ENCODE assay signal across 9 cellular contexts in the genomic region with DNA sequence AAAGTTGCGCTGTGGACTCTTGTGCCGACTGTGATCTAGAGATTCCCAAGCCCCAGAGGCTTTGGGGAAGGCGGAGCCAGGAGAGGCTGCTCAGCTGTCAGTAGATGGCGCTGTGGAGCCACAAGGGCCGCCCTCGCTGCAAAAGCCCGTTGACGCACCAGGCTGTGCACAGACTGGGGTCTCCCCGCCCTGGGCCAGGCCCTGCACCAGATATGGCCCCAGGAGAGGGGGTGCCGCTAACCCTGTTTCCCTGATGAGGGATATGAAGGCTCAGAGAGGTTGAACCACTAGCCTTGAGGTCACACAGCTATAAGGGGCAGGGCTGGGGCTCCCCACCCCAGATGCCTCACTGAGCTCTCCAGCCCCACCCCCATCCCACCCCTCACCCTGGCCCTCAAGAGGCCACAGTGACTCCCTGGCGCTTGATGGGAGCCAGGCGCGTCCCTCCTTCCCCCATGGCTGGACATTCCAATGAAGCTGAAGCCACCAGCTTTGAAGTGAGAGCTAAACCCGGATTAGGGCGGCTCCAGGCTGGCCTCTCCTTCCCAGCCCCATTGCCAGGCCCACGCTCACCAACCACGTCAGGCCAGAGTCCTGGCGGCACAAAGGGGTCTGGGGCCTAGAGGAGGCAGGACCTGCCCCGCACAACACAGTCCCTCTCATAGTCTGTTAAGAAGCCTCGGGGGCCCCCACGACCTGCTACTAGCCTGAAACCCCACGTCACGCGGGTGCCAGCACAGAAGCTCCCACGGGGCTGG. TPM values are rescaled to one million over a fixed set of nuclear protein-coding genes. Genes with fewer than 3 reads are reported as not detected.
DNase-seq lines count a peak whose midpoint lies in the region; ATAC-seq, FAIRE-seq and TF ChIP-seq lines count a peak whose summit lies in the region.
"Had no signal": no experiment of that assay in that cellular context is flagged by ENCODE, and none has a peak within 500 bp of the region (broad histone marks: within the 10 kb centered on the region; RNA-seq: fewer than 3 reads in every experiment).

No MANE protein-coding gene starts in this region.

- no peaks in the 10 kb centered on the region for H4K20me1 ChIP-seq in DOHH2 (ENCODE audit: control insufficient read depth, insufficient read depth, low read depth, low read length)

- TF ChIP-seq CTCF in DOHH2 (IDR thresholded peaks at IDR 0.05; ENCODE audit: low read depth, low read length, poor library complexity, severe bottlenecking) (peak; percentile 99), fibroblast of the aortic adventitia (IDR thresholded peaks at IDR 0.05; ENCODE audit: insufficient read depth, low read length) (peak; percentile 95)

- no peaks in the 10 kb centered on the region for H3K36me3 ChIP-seq in DOHH2 (ENCODE audit: control insufficient read depth, low read length)

- ATAC-seq in HG03097 (IDR thresholded peaks at IDR 0.05; ENCODE audit: low FRiP score, unreplicated experiment) = no peak

- H3K79me2 ChIP-seq in DOHH2 (ENCODE audit: control insufficient read depth, low read length) = no peaks in the 10 kb centered on the region

- H3K27me3 ChIP-seq in DOHH2 (ENCODE audit: control insufficient read depth, low read length) = 0 out of 2 replicates have a peak, but pooled peaks cover 4% of the 10 kb centered on the region

- H3K27ac ChIP-seq in DOHH2 (ENCODE audit: low read depth, low read length) (no peak overlapping the region), substantia nigra (ENCODE audit: low read depth, low read length, poor library complexity, severe bottlenecking) (no peak overlapping the region)

- DNase-seq in HuH-7 (ENCODE audit: low spot score) (peak; percentile 91), RCC 7860 (ENCODE audit: low spot score) (peak; percentile 68), activated T-helper 1 cell treated with Interleukin-2 at 50 U/mL for 16 hours (ENCODE audit: low read depth) (peak; percentile 25), fibroblast of the aortic adventitia (ENCODE audit: low read depth) (peak; percentile 70), non-pigmented ciliary epithelial cell (ENCODE audit: low read depth) (peak; percentile 9), substantia nigra (lab: John Stamatoyannopoulos, UW) (peak in 41 of 49 donors; percentile 1 to 77 (median 38))

- no peaks in the 10 kb centered on the region for H3F3A ChIP-seq in DOHH2 (ENCODE audit: control insufficient read depth, insufficient read depth)

- H3K4me3 ChIP-seq in DOHH2 (ENCODE audit: low read length) (no peak overlapping the region), fibroblast of the aortic adventitia (ENCODE audit: low read depth, low read length) (no peak overlapping the region)

- H3K4me2 ChIP-seq in DOHH2 (ENCODE audit: low read length) = no peak overlapping the region

- H3K9me3 ChIP-seq in DOHH2 (ENCODE audit: control insufficient read depth, insufficient read depth, low read length) = no peaks in the 10 kb centered on the region

- no peak for FAIRE-seq in RCC 7860 (lab: Jason Lieb, UNC)
- FAIRE-seq: endometrium had no signal

- H3K9me2 ChIP-seq in DOHH2 (replicated peaks; ENCODE audit: control insufficient read depth, low read length) = no peaks in the 10 kb centered on the region

- H3K4me1 ChIP-seq in DOHH2 (ENCODE audit: control insufficient read depth, low read length) = no peaks in the 10 kb centered on the region

RNA-seq across cellular contexts. Expression of a gene that starts 26.4 kb away (rescaled TPM):
- total RNA-seq in fibroblast of the aortic adventitia (ENCODE audit: low replicate concordance) = not detected in 2 replicates

Comparison
In these comparisons a context has a peak if more than half of its experiments do, and no peak if none do; other contexts are left out.
1. DNase-seq: peak in every context shown above with its lines; median percentile 91 in HuH-7; 70 in fibroblast of the aortic adventitia; 68 in RCC 7860; 38 in substantia nigra; 25 in activated T-helper 1 cell treated with Interleukin-2 at 50 U/mL for 16 hours; 9 in non-pigmented ciliary epithelial cell.